In the genomic region with DNA sequence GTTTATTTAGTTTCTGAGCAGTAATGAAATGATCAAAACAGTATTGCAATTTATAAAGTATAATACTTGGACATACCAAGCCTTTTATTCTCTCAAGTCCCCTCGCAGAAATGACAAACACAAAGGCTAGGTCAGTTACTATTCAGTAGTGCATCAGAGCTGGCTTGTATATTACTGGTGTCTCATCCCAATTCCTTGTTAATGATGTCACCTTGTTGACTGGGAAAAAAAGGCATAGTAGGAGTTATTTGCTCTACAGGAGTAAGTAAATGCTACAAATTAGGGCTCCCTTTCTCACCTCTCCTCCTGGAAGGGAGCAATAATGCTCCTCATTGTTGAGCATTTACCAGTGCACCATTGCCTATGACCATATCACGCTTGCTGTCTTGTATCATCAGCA, we compare ENCODE assay signal across 15 cellular contexts.
A peak's percentile ranks its signal among the peaks of the same experiment; 100 is the strongest.
DNase-seq lines count a peak whose midpoint lies in the region; ATAC-seq, FAIRE-seq and TF ChIP-seq lines count a peak whose summit lies in the region.
"Had no signal": no experiment of that assay in that cellular context is flagged by ENCODE, and none has a peak within 500 bp of the region (broad histone marks: within the 10 kb centered on the region; RNA-seq: fewer than 3 reads in every experiment).

No MANE protein-coding gene starts in this region.

- FAIRE-seq in GM19239 (lab: Jason Lieb, UNC) = no peak
- FAIRE-seq: A549, D721Med had no signal

- H4K8ac ChIP-seq in mesendoderm (ENCODE audit: low read depth, low read length) = no peak overlapping the region

- no peak overlapping the region for H3K9ac ChIP-seq in PC-3 (ENCODE audit: low read length)
- H3K9ac ChIP-seq in endodermal cell (ENCODE audit: extremely low read depth, low read length, poor library complexity, severe bottlenecking) = no peak overlapping the region
- no peak overlapping the region for H3K9ac ChIP-seq in mesendoderm (ENCODE audit: low read length)

- H3K36me3 ChIP-seq in PC-3 (ENCODE audit: low read depth, low read length) = no peaks in the 10 kb centered on the region
- H3K36me3 ChIP-seq in endodermal cell (ENCODE audit: control insufficient read depth, insufficient read depth, low read length) = no peaks in the 10 kb centered on the region
- H3K36me3 ChIP-seq in mesendoderm (ENCODE audit: control insufficient read depth, insufficient read depth, low read length) = no peaks in the 10 kb centered on the region
- no peaks in the 10 kb centered on the region for H3K36me3 ChIP-seq in uterus

- no peak for TF ChIP-seq POLR2A in uterus (IDR thresholded peaks at IDR 0.05)

- no peak for ATAC-seq in PC-3
- ATAC-seq: A549; CD8-positive, alpha-beta T cell had no signal

- no peak overlapping the region for H3K23ac ChIP-seq in mesendoderm (ENCODE audit: low read length)

- no peak overlapping the region for H2BK5ac ChIP-seq in mesendoderm (ENCODE audit: low read length)

- POLR2A ChIA-PET in PC-3 (lab: Charles Lee; ENCODE audit: unreplicated experiment) = no interaction called here

- H3K4me3 ChIP-seq in PC-3 (ENCODE audit: low read length) = no peak overlapping the region
- no peak overlapping the region for H3K4me3 ChIP-seq in endodermal cell (ENCODE audit: low read length)
- H3K4me3 ChIP-seq in mesendoderm (ENCODE audit: low read length) = no peak overlapping the region
- no peak overlapping the region for H3K4me3 ChIP-seq in uterus
- H3K4me3 ChIP-seq: A549 had no signal

- H3K36me3 Mint-ChIP-seq in endodermal cell (ENCODE audit: low read depth) = no peaks in the 10 kb centered on the region
- H3K36me3 Mint-ChIP-seq: CD14-positive monocyte; CD8-positive, alpha-beta T cell had no signal

- no peaks in the 10 kb centered on the region for H3K79me1 ChIP-seq in mesendoderm (ENCODE audit: low read length)

- H3K27ac Mint-ChIP-seq in endodermal cell = peak overlapping the region; percentile 18
- H3K27ac Mint-ChIP-seq: CD14-positive monocyte; CD8-positive, alpha-beta T cell; H9 had no signal

- H2BK120ac ChIP-seq in mesendoderm (ENCODE audit: low read depth, low read length) = no peak overlapping the region

- no peaks in the 10 kb centered on the region for H3K4me1 ChIP-seq in PC-3 (ENCODE audit: insufficient read depth, low read length)
- no peaks in the 10 kb centered on the region for H3K4me1 ChIP-seq in endodermal cell (ENCODE audit: control insufficient read depth, insufficient read depth, low read length)
- H3K4me1 ChIP-seq in mesendoderm (ENCODE audit: control insufficient read depth, low read depth, low read length) = no peaks in the 10 kb centered on the region
- H3K4me1 ChIP-seq in uterus = no peaks in the 10 kb centered on the region
- H3K4me1 ChIP-seq: A549 had no signal

- no peaks in the 10 kb centered on the region for H3K9me3 Mint-ChIP-seq in endodermal cell

- H2AK5ac ChIP-seq in mesendoderm (ENCODE audit: low read length) = no peak overlapping the region

- H3K9me3 ChIP-seq in PC-3 (ENCODE audit: low read length) (no peaks in the 10 kb centered on the region), endodermal cell (ENCODE audit: control insufficient read depth, low read length) (peaks cover 73% of the 10 kb centered on the region), uterus (peaks cover 0 to 2% of the 10 kb centered on the region in 2 donors)
- H3K9me3 ChIP-seq: A549 had no signal

- H4K5ac ChIP-seq in mesendoderm (ENCODE audit: low read length) = no peak overlapping the region

- H3K79me2 ChIP-seq in PC-3 (ENCODE audit: low read length) = no peaks in the 10 kb centered on the region
- no peaks in the 10 kb centered on the region for H3K79me2 ChIP-seq in mesendoderm (ENCODE audit: control insufficient read depth, insufficient read depth, low read length)

- no peaks in the 10 kb centered on the region for H3K4me1 Mint-ChIP-seq in endodermal cell
- H3K4me1 Mint-ChIP-seq: CD14-positive monocyte, H9 had no signal

- H3F3A ChIP-seq in PC-3 (ENCODE audit: low read length, unreplicated experiment) = no peaks in the 10 kb centered on the region

- CTCF ChIA-PET in PC-3 (lab: Charles Lee) = no interaction called here

- H3K18ac ChIP-seq in mesendoderm (ENCODE audit: low read length) = no peak overlapping the region

- H3K4me2 ChIP-seq in PC-3 (ENCODE audit: low read length) (no peak overlapping the region), mesendoderm (ENCODE audit: low read length) (no peak overlapping the region)
- H3K4me2 ChIP-seq: A549 had no signal

- no peaks in the 10 kb centered on the region for H4K20me1 ChIP-seq in PC-3 (ENCODE audit: low read length)

- H3K27me3 Mint-ChIP-seq in endodermal cell (ENCODE audit: insufficient read depth) = peaks cover 1% of the 10 kb centered on the region

- H3K4me3 Mint-ChIP-seq in endodermal cell = no peak overlapping the region
- H3K4me3 Mint-ChIP-seq: CD14-positive monocyte; CD8-positive, alpha-beta T cell; H9 had no signal

- H3K27me3 ChIP-seq in PC-3 (ENCODE audit: low read length) (no peaks in the 10 kb centered on the region), endodermal cell (ENCODE audit: control insufficient read depth, insufficient read depth, low read length, poor library complexity, severe bottlenecking) (no peaks in the 10 kb centered on the region), mesendoderm (ENCODE audit: insufficient read depth, low read length, poor library complexity) (no peaks in the 10 kb centered on the region), uterus (no peaks in the 10 kb centered on the region)

- no TSS peak for BruUV-seq in PC-3 (replicated peaks; lab: Mats Ljungman, UMichigan)

- DNase-seq in PC-3 (peak; percentile 17), endodermal cell (no peak), mesendoderm (peak; percentile 56), uterus (no peak), GM19239 (ENCODE audit: insufficient read length, low spot score) (no peak), AG08395 (ENCODE audit: low spot score) (no peak), Kasumi-1 (lab: John Stamatoyannopoulos, UW) (no peak)
- DNase-seq: CD8-positive, alpha-beta T cell; COR-L47; DMS153; GOT3; H9 had no signal

- no peak overlapping the region for H2BK15ac ChIP-seq in mesendoderm (replicated peaks; ENCODE audit: low read depth)

- H3K4ac ChIP-seq in mesendoderm (ENCODE audit: low read depth, low read length) = no peak overlapping the region

- no peak overlapping the region for H2AFZ ChIP-seq in PC-3 (ENCODE audit: low read length)

- intact Hi-C loops in PC-3 (cut with micrococcal nuclease) = no loop called here
- intact Hi-C loops in uterus (cut with DNase I; ENCODE audit: low total_unique reads) = no loop called here

- no peaks in the 10 kb centered on the region for H3K9me2 ChIP-seq in PC-3 (replicated peaks; ENCODE audit: low read length)

- no peak overlapping the region for H3K56ac ChIP-seq in mesendoderm (ENCODE audit: low read length)

- WGBS in endodermal cell (ENCODE audit: insufficient coverage in 1 of 2, insufficient read length in 1 of 2), 2 experiments = 80% methylated on average over 2 of the region's 2 CpGs; no CpG with 5 or more reads in 1 of the 2 experiments
- WGBS in mesendoderm (ENCODE audit: extremely low coverage, insufficient coverage, low lambda C conversion rate) = no CpG with 5 or more reads among the region's 2 CpGs

- H3K27ac ChIP-seq in PC-3 (ENCODE audit: low read length) (no peak overlapping the region), endodermal cell (ENCODE audit: low read depth, low read length) (no peak overlapping the region), mesendoderm (ENCODE audit: low read depth, low read length) (no peak overlapping the region), uterus (peak overlapping the region; percentile 31 to 32)
- H3K27ac ChIP-seq: A549 had no signal

- no peak for TF ChIP-seq CTCF in PC-3 (conservative IDR thresholded peaks at IDR 0.05; ENCODE audit: low read depth, low read length)
- no peak for TF ChIP-seq CTCF in endodermal cell (conservative IDR thresholded peaks at IDR 0.05)
- no peak for TF ChIP-seq CTCF in uterus (IDR thresholded peaks at IDR 0.05)

Comparison
In these comparisons a context has a peak if more than half of its experiments do, and no peak if none do; other contexts are left out.
1. DNase-seq: peak in PC-3 (single experiment) and mesendoderm (single experiment); none in endodermal cell (single experiment), uterus (0 of 2), GM19239 (single experiment), AG08395 (single experiment) and Kasumi-1 (0 of 2).
2. H3K27ac ChIP-seq: peak in uterus (2 of 2); none in PC-3 (single experiment), endodermal cell (single experiment) and mesendoderm (single experiment).